In the genomic region with DNA sequence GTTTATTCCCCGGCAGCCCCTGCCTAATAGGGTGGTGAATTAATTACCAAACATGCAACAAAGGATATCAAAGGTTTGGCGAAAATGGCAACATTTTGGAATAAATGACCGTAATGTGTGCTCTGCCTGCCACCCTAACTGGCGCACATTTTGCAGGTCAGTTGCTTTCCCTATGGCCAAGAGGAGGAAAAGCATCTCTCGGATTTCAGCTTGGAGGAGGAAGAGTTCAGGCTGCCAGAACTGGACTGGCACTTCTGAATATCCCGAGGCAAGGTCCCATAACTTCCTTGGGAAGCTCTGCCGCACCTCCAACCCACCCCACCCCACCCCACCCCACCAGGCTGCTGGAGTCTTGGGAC, we compare ENCODE assay signal across 15 cellular contexts. TPM values are rescaled to one million over a fixed set of nuclear protein-coding genes. Genes with fewer than 3 reads are reported as not detected.
A peak's percentile ranks its signal among the peaks of the same experiment; 100 is the strongest.
DNase-seq lines count a peak whose midpoint lies in the region; ATAC-seq and TF ChIP-seq lines count a peak whose summit lies in the region.
"Had no signal": no experiment of that assay in that cellular context is flagged by ENCODE, and none has a peak within 500 bp of the region (broad histone marks: within the 10 kb centered on the region; RNA-seq: fewer than 3 reads in every experiment).

No MANE protein-coding gene starts in this region.

- DNase-seq in brain microvascular endothelial cell (no peak), left lobe of liver (ENCODE audit: low spot score) (no peak), epidermal melanocyte (ENCODE audit: insufficient read length, low spot score) (no peak), dedifferentiated amniotic fluid mesenchymal stem cell (ENCODE audit: extremely low spot score) (no peak)
- no peak for DNase-seq in activated effector memory CD4-positive, alpha-beta T cell treated with anti-CD3 and anti-CD28 coated beads, Interleukin-2, amount 50 U/mL, for 16 hours
- DNase-seq: activated CD4-positive, alpha-beta T cell treated with anti-CD3 and anti-CD28 coated beads, Interleukin-2, amount 50 U/mL, for 48 hours; NCI-H1436; NK-92 treated with Interleukin-12 subunit alpha and Interleukin-12 subunit beta, amount 100 ng/mL, for 24 hours had no signal

- ATAC-seq in left lobe of liver (peak; percentile 16), GM18519 (IDR thresholded peaks at IDR 0.05; ENCODE audit: low FRiP score, unreplicated experiment) (no peak)
- ATAC-seq: activated naive CD8-positive, alpha-beta T cell treated with anti-CD3 and anti-CD28 coated beads, Interleukin-2, amount 50 U/mL, for 24 hours had no signal

- H3K27ac ChIP-seq in brain microvascular endothelial cell (no peak overlapping the region), skin epidermis (peak overlapping the region in 10 of 21 experiments; percentile 11 to 83 (median 68))

- H3K4me3 ChIP-seq in GM12875 (ENCODE audit: low read depth, low read length) (peak overlapping the region; percentile 64), brain microvascular endothelial cell (ENCODE audit: low read depth, low read length) (peak overlapping the region; percentile 57), skin epidermis (peak overlapping the region; percentile 26 to 61 (median 43))
- H3K4me3 ChIP-seq: HAP-1 had no signal

- H3K36me3 ChIP-seq in brain microvascular endothelial cell (replicated peaks), result no peaks in the 10 kb centered on the region
- H3K36me3 ChIP-seq: HAP-1 had no signal

- no peaks in the 10 kb centered on the region for H3K27me3 ChIP-seq in brain microvascular endothelial cell (replicated peaks)

- in situ Hi-C loops in brain microvascular endothelial cell (cut with HindIII; ENCODE audit: low pct_ligation_motif_present, low sequenced_read_pairs), result no loop called here

- TF ChIP-seq CTCF in GM12875 (IDR thresholded peaks at IDR 0.05; ENCODE audit: borderline replicate concordance, insufficient read depth, low read depth, low read length) (no peak), brain microvascular endothelial cell (IDR thresholded peaks at IDR 0.05; ENCODE audit: low read depth, low read length, missing control alignments) (no peak)

RNA-seq across cellular contexts. Expression of gene SLC25A52, which starts 37.1 kb away (rescaled TPM):
- not detected for total RNA-seq in left lobe of liver
- total RNA-seq: osteocyte; T-helper 1 cell treated with Interleukin-12 subunit alpha and Interleukin-12 subunit beta and Interleukin-4 antibody, amounts not matched to agents 30 ng/mL and 1 ng/mL, for 36 hours had no signal

RNA-seq across cellular contexts. Expression of gene B4GALT6, which starts 39.2 kb away (rescaled TPM):
- total RNA-seq in left lobe of liver, result 2.7 TPM
